In genomic region chr1:21439721-21440629, GRCh38 we compare ENCODE assay signal across 1 cellular context.
TF ChIP-seq lines count a peak whose summit lies in the region.

TSS of gene NBPF3 (plus strand) at chr1:21440137. CDS start at chr1:21445087, 4,950 bp downstream.

TF ChIP-seq in K562, 482 proteins besides CTCF, POLR2A, EP300 and RAD21 (continued from another document and continues in another):
- 0 out of 2 replicates have a peak, but pooled peaks have one; percentile 8 for TF ChIP-seq MGA (IDR thresholded peaks at IDR 0.05)
- no peak for TF ChIP-seq CCAR2 (IDR thresholded peaks at IDR 0.05; ENCODE audit: low read depth, low read length)
- peak; percentile 91 for TF ChIP-seq ZFP91 (CRISPR knock-in tag; IDR thresholded peaks at IDR 0.05)
- no peak for TF ChIP-seq SP1 (CRISPR knock-in tag; IDR thresholded peaks at IDR 0.05)
- TF ChIP-seq MBD2 (IDR thresholded peaks at IDR 0.05; ENCODE audit: borderline replicate concordance, low read depth), result no peak
- TF ChIP-seq CEBPG (CRISPR knock-in tag; IDR thresholded peaks at IDR 0.05), result no peak
- no peak for TF ChIP-seq CEBPG (tag; conservative IDR thresholded peaks at IDR 0.05 in 1 of 2, IDR thresholded peaks at IDR 0.05 in 1 of 2)
- TF ChIP-seq TSC22D4 (tag; IDR thresholded peaks at IDR 0.05), result no peak
- TF ChIP-seq ZNF766 (CRISPR knock-in tag; conservative IDR thresholded peaks at IDR 0.05), result no peak
- TF ChIP-seq ZBTB34 (CRISPR knock-in tag; IDR thresholded peaks at IDR 0.05), result no peak
- TF ChIP-seq ZNF174 (CRISPR knock-in tag; IDR thresholded peaks at IDR 0.05), result no peak
- no peak for TF ChIP-seq REST (CRISPR knock-in tag; IDR thresholded peaks at IDR 0.05; ENCODE audit: low read depth)
- no peak for TF ChIP-seq ZNF696 (CRISPR knock-in tag; conservative IDR thresholded peaks at IDR 0.05)
- no peak for TF ChIP-seq BDP1 (IDR thresholded peaks at IDR 0.05; ENCODE audit: insufficient read depth, insufficient read length)
- TF ChIP-seq PHF20 (IDR thresholded peaks at IDR 0.05; ENCODE audit: partially characterized antibody), result no peak
- TF ChIP-seq TAL1 (IDR thresholded peaks at IDR 0.05), result no peak
- no peak for TF ChIP-seq PTRF (tag; IDR thresholded peaks at IDR 0.05)
- no peak for TF ChIP-seq HDAC1 (IDR thresholded peaks at IDR 0.05)
- 0 out of 2 replicates have a peak, but pooled peaks have one; percentile 26 for TF ChIP-seq CTBP1 (IDR thresholded peaks at IDR 0.05; ENCODE audit: borderline replicate concordance)
- no peak for TF ChIP-seq CHAMP1 (IDR thresholded peaks at IDR 0.05)
- TF ChIP-seq USF1 (CRISPR knock-in tag; IDR thresholded peaks at IDR 0.05), result no peak
- TF ChIP-seq CBX3 (IDR thresholded peaks at IDR 0.05; ENCODE audit: borderline replicate concordance in 1 of 2, low read length in 2 of 2), result no peak
- no peak for TF ChIP-seq CBX2 (IDR thresholded peaks at IDR 0.05; ENCODE audit: insufficient read depth, low read length, poor library complexity, severe bottlenecking)
- no peak for TF ChIP-seq WHSC1 (IDR thresholded peaks at IDR 0.05; ENCODE audit: low read length)
- peak; percentile 76 for TF ChIP-seq ZBTB2 (IDR thresholded peaks at IDR 0.05)
- TF ChIP-seq ZNF644 (tag; IDR thresholded peaks at IDR 0.05; ENCODE audit: low read depth), result no peak
- TF ChIP-seq SRSF1 (IDR thresholded peaks at IDR 0.05; ENCODE audit: low read depth, low read length), result no peak
- no peak for TF ChIP-seq ZNF785 (CRISPR knock-in tag; IDR thresholded peaks at IDR 0.05)
- TF ChIP-seq BRF2 (IDR thresholded peaks at IDR 0.05; ENCODE audit: borderline replicate concordance, insufficient read depth, insufficient read length), result no peak
- TF ChIP-seq HDAC3 (IDR thresholded peaks at IDR 0.05; ENCODE audit: borderline replicate concordance, partially characterized antibody), result no peak
- no peak for TF ChIP-seq NBN (IDR thresholded peaks at IDR 0.05; ENCODE audit: low read depth)
- TF ChIP-seq FOXJ3 (CRISPR knock-in tag; IDR thresholded peaks at IDR 0.05), result no peak
- TF ChIP-seq ZFP30 (CRISPR knock-in tag; IDR thresholded peaks at IDR 0.05; ENCODE audit: borderline replicate concordance), result no peak
